ENCODE assay signal across 13 cellular contexts in genomic region chr12:57609091-57609780, GRCh38. TPM values are rescaled to one million over a fixed set of nuclear protein-coding genes. Genes with fewer than 3 reads are reported as not detected.
DNase-seq lines count a peak whose midpoint lies in the region; ATAC-seq and TF ChIP-seq lines count a peak whose summit lies in the region.
"Had no signal": no experiment of that assay in that cellular context is flagged by ENCODE, and none has a peak within 500 bp of the region (broad histone marks: within the 10 kb centered on the region; RNA-seq: fewer than 3 reads in every experiment).

No MANE protein-coding gene starts in this region.

- ATAC-seq in WTC11 (peak; percentile 11), GM18502 (IDR thresholded peaks at IDR 0.05; ENCODE audit: poor library complexity, unreplicated experiment) (no peak), HG02642 (IDR thresholded peaks at IDR 0.05; ENCODE audit: poor library complexity, unreplicated experiment) (no peak)

- no TSS peak for BruUV-seq in Caco-2 (replicated peaks; lab: Mats Ljungman, UMichigan)

- intact Hi-C loops in sigmoid colon (cut with DNase I) = loop anchor here (5.0 kb wide), 1 partner anchor 62 kb away; the partner anchor contains the start of gene DCTN2
- intact Hi-C loops in Caco-2 (cut with micrococcal nuclease; ENCODE audit: unreplicated experiment) = no loop called here

- in situ Hi-C loops in GM13976 (cut with MboI; ENCODE audit: low sequenced_read_pairs, unreplicated experiment) = no loop called here

- DNase-seq in GM13976 (ENCODE audit: low spot score) (peak; percentile 15), WTC11 (ENCODE audit: low spot score) (peak; percentile 71), sigmoid colon (no peak), Caco-2 (no peak), T-helper 1 cell (no peak)
- DNase-seq: activated naive CD4-positive, alpha-beta T cell treated with anti-CD3 and anti-CD28 coated beads for 36 hours; NCI-H1105 had no signal

- H3K9me3 Mint-ChIP-seq in WTC11 (no peaks in the 10 kb centered on the region), Caco-2 (ENCODE audit: unreplicated experiment) (no peaks in the 10 kb centered on the region)
- H3K9me3 Mint-ChIP-seq: activated naive CD4-positive, alpha-beta T cell treated with anti-CD3 and anti-CD28 coated beads for 36 hours had no signal

- TF ChIP-seq EP300 in sigmoid colon (IDR thresholded peaks at IDR 0.05) = no peak

- H3K36me3 Mint-ChIP-seq in WTC11 (peaks cover 11% of the 10 kb centered on the region), Caco-2 (ENCODE audit: insufficient read depth, unreplicated experiment) (no peaks in the 10 kb centered on the region)

- H3K4me1 Mint-ChIP-seq in WTC11 = peaks cover 41% of the 10 kb centered on the region
- no peaks in the 10 kb centered on the region for H3K4me1 Mint-ChIP-seq in Caco-2 (ENCODE audit: low read depth, unreplicated experiment)

- H3K27ac Mint-ChIP-seq in WTC11 (no peak overlapping the region), Caco-2 (ENCODE audit: unreplicated experiment) (no peak overlapping the region)
- H3K27ac Mint-ChIP-seq: activated naive CD4-positive, alpha-beta T cell treated with anti-CD3 and anti-CD28 coated beads for 36 hours had no signal

- H3K4me3 ChIP-seq in iPS-18c (ENCODE audit: insufficient read depth, low read depth, low read length) (peak overlapping the region; percentile 72), sigmoid colon (peak overlapping the region; percentile 67 to 95 (median 86)), Caco-2 (ENCODE audit: low read depth, low read length) (no peak overlapping the region)
- H3K4me3 ChIP-seq: SJSA1 had no signal

- H3K27me3 ChIP-seq in sigmoid colon = no peaks in the 10 kb centered on the region
- H3K27me3 ChIP-seq in Caco-2 (replicated peaks; ENCODE audit: control insufficient read depth, insufficient read depth, low read length) = no peaks in the 10 kb centered on the region

- H3K36me3 ChIP-seq in sigmoid colon = peaks cover 0 to 30% (median 18%) of the 10 kb centered on the region in 4 donors
- H3K36me3 ChIP-seq in Caco-2 (ENCODE audit: control insufficient read depth, insufficient read depth, low read length) = no peaks in the 10 kb centered on the region; the same call in 1 of the 2 replicates

- H3K9me3 ChIP-seq in iPS-18c (ENCODE audit: control insufficient read depth, insufficient read depth, low read length) (peaks cover 2% of the 10 kb centered on the region), sigmoid colon (no peaks in the 10 kb centered on the region), Caco-2 (no peaks in the 10 kb centered on the region)

- no peak for TF ChIP-seq CTCF in GM13976 (IDR thresholded peaks at IDR 0.05; ENCODE audit: borderline replicate concordance, control extremely low read depth, extremely low read depth, insufficient read depth, missing control alignments)
- TF ChIP-seq CTCF in WTC11 (IDR thresholded peaks at IDR 0.05) = no peak
- no peak for TF ChIP-seq CTCF in sigmoid colon (IDR thresholded peaks at IDR 0.05)
- no peak for TF ChIP-seq CTCF in Caco-2 (IDR thresholded peaks at IDR 0.05; ENCODE audit: insufficient read depth in 1 of 2, low read depth in 1 of 2, low read length in 1 of 2, severe bottlenecking in 1 of 2, unreplicated experiment in 1 of 2)

- CTCF ChIA-PET in WTC11 (lab: Charles Lee) = interaction anchor here (0.6 to 5.4 kb wide), 8 partner anchors 11 to 126 kb away, joined by 3 to 34 read pairs (median 4); partner anchors contain the start of gene B4GALNT1
- CTCF ChIA-PET in Caco-2 (lab: Charles Lee) = interaction anchor here (0.6 to 2.0 kb wide), 2 partner anchors 26 to 72 kb away, joined by 4 to 10 read pairs; no protein-coding TSS in a partner anchor

- H3K4me3 Mint-ChIP-seq in WTC11 (peak overlapping the region; percentile 87), Caco-2 (ENCODE audit: unreplicated experiment) (no peak overlapping the region)
- H3K4me3 Mint-ChIP-seq: activated naive CD4-positive, alpha-beta T cell treated with anti-CD3 and anti-CD28 coated beads for 36 hours had no signal

- 71 to 82% methylated on average over 19 of the region's 19 CpGs for WGBS in sigmoid colon, 2 donors

- H3K4me1 ChIP-seq in sigmoid colon (peaks cover 0 to 70% (median 58%) of the 10 kb centered on the region in 4 donors), Caco-2 (no peaks in the 10 kb centered on the region)

- H3K27me3 Mint-ChIP-seq in WTC11 (ENCODE audit: low read depth) (peaks cover 32% of the 10 kb centered on the region), Caco-2 (ENCODE audit: insufficient read depth, unreplicated experiment) (no peaks in the 10 kb centered on the region)

- POLR2A ChIA-PET in WTC11 (lab: Charles Lee) = interaction anchor here (0.6 to 1.0 kb wide), 2 partner anchors 18 to 154 kb away, joined by 3 read pairs; partner anchors contain the start of gene INHBE
- POLR2A ChIA-PET in Caco-2 (lab: Charles Lee) = no interaction called here

- peak overlapping the region; percentile 96 to 97 (median 96) for H3K27ac ChIP-seq in sigmoid colon
- H3K27ac ChIP-seq: SJSA1 had no signal

- no peak for TF ChIP-seq POLR2A in sigmoid colon (IDR thresholded peaks at IDR 0.05)

TF ChIP-seq in WTC11, 78 proteins besides CTCF, POLR2A, EP300 and RAD21 (continues in another document):
- TF ChIP-seq FOXP1 (CRISPR knock-in tag; IDR thresholded peaks at IDR 0.05; ENCODE audit: borderline replicate concordance) (0 out of 2 replicates have a peak, but pooled peaks have one; percentile 34), ZNF532 (CRISPR knock-in tag; IDR thresholded peaks at IDR 0.05; ENCODE audit: borderline replicate concordance) (no peak), ATF2 (CRISPR knock-in tag; IDR thresholded peaks at IDR 0.05; ENCODE audit: borderline replicate concordance, low read depth) (no peak), ZNF416 (CRISPR knock-in tag; IDR thresholded peaks at IDR 0.05) (no peak), ELF4 (CRISPR knock-in tag; IDR thresholded peaks at IDR 0.05; ENCODE audit: low read depth) (no peak)

RNA-seq across cellular contexts. Expression of gene ARHGEF25, which starts 2.0 kb away (rescaled TPM):
- total RNA-seq in WTC11 (2021) = 11.9 to 19.0 TPM (median 17.2 TPM) in 3 replicates
- 100 to 1,000 TPM in 3 of 4 donors, 10 to 100 TPM in 1; 99.4 to 140 (median 113) TPM for total RNA-seq in sigmoid colon
- 10 to 100 TPM in 2 of 3 donors, 1 to 10 TPM in 1; 5.8 to 22.8 (median 18.2) TPM for polyA plus RNA-seq in sigmoid colon
- total RNA-seq in Caco-2 (2022) = 5.2 and 5.5 TPM in 2 replicates

RNA-seq across cellular contexts. Expression of gene DTX3, which starts 4.6 kb away (rescaled TPM):
- total RNA-seq in WTC11 (2021) (52.4 to 57.0 TPM (median 55.7 TPM) in 3 replicates), sigmoid colon (10 to 100 TPM; 42.9 to 68.4 (median 50.7) TPM), Caco-2 (2022) (17.4 and 20.4 TPM in 2 replicates)
- polyA plus RNA-seq in sigmoid colon = 10 to 100 TPM in 1 of 3 donors, 1 to 10 TPM in 2; 1.2 to 12.5 (median 8.4) TPM
- total RNA-seq: HT-29 had no signal

RNA-seq across cellular contexts. Expression of gene PIP4K2C, which starts 18.2 kb away (rescaled TPM):
- total RNA-seq in WTC11 (2021) (25.4 to 26.9 TPM (median 25.8 TPM) in 3 replicates), sigmoid colon (10 to 100 TPM; 13.3 to 22.8 (median 18.4) TPM), Caco-2 (2022) (42.0 and 48.0 TPM in 2 replicates)
- polyA plus RNA-seq in sigmoid colon = 10 to 100 TPM; 21.0 to 30.5 (median 28.6) TPM

RNA-seq across cellular contexts. Expression of gene B4GALNT1, which starts 23.8 kb away (rescaled TPM):
- total RNA-seq in WTC11 (2021) (0.46 to 1.2 TPM (median 1.2 TPM) in 3 replicates), sigmoid colon (1 to 10 TPM in 3 of 4 donors, under 1 TPM in 1; 0.99 to 4.4 (median 3.3) TPM), Caco-2 (2022) (4.2 and 5.7 TPM in 2 replicates)
- 1 to 10 TPM in 1 of 3 donors, not detected in 2; 2.7 TPM for polyA plus RNA-seq in sigmoid colon
- total RNA-seq: bronchial epithelial cell had no signal

RNA-seq across cellular contexts. Expression of gene KIF5A, which starts 59.4 kb away (rescaled TPM):
- total RNA-seq in WTC11 (2021) (15.9 to 17.9 TPM (median 16.1 TPM) in 3 replicates), sigmoid colon (1 to 10 TPM; 3.6 to 8.9 (median 6.9) TPM), Caco-2 (2022) (0.05 TPM in 1 of 2 replicates, not detected in the other)
- 1 to 10 TPM in 1 of 3 donors, under 1 TPM in 2; under 0.01 to 3.5 (median 0.46) TPM for polyA plus RNA-seq in sigmoid colon
- total RNA-seq: HT-29 had no signal

Comparison
In these comparisons a context has a peak if more than half of its experiments do, and no peak if none do; other contexts are left out.
1. DNase-seq: peak in GM13976 (single experiment) and WTC11 (single experiment); none in sigmoid colon (single experiment), Caco-2 (0 of 2) and T-helper 1 cell (0 of 5).